Comparison of ENCODE assay signal across 9 cellular contexts in genomic region chr1:153958961-153959260, GRCh38. TPM values are rescaled to one million over a fixed set of nuclear protein-coding genes. Genes with fewer than 3 reads are reported as not detected.
A peak's percentile ranks its signal among the peaks of the same experiment; 100 is the strongest.
DNase-seq lines count a peak whose midpoint lies in the region; ATAC-seq, FAIRE-seq and TF ChIP-seq lines count a peak whose summit lies in the region.
"Had no signal": no experiment of that assay in that cellular context is flagged by ENCODE, and none has a peak within 500 bp of the region (broad histone marks: within the 10 kb centered on the region; RNA-seq: fewer than 3 reads in every experiment).

No MANE protein-coding gene starts in this region.

- no peaks in the 10 kb centered on the region for H3K27me3 ChIP-seq in HAP-1 (ENCODE audit: low read depth)
- H3K27me3 ChIP-seq in WERI-Rb-1 (ENCODE audit: insufficient read depth, low read depth, severe bottlenecking) = no peaks in the 10 kb centered on the region
- no peaks in the 10 kb centered on the region for H3K27me3 ChIP-seq in skeletal muscle tissue (ENCODE audit: control insufficient read depth in 3 of 3, insufficient read depth in 3 of 3, low read length in 3 of 3)

- H3K9me3 ChIP-seq in HAP-1 = no peaks in the 10 kb centered on the region
- H3K9me3 ChIP-seq in WERI-Rb-1 (ENCODE audit: severe bottlenecking) = no peaks in the 10 kb centered on the region
- no peaks in the 10 kb centered on the region for H3K9me3 ChIP-seq in skeletal muscle tissue (ENCODE audit: control insufficient read depth in 3 of 3, low read length in 3 of 3)

- FAIRE-seq in HTR-8/SVneo (lab: Jason Lieb, UNC) = no peak
- FAIRE-seq: bronchial epithelial cell had no signal

- H3K4me3 ChIP-seq in HAP-1 (peak overlapping the region; percentile 90), WERI-Rb-1 (ENCODE audit: low read depth, low read length) (no peak overlapping the region), fibroblast of the aortic adventitia (ENCODE audit: low read depth, low read length) (peak overlapping the region; percentile 37), skeletal muscle tissue (ENCODE audit: low read length in 3 of 3) (peak overlapping the region; percentile 50 to 66 (median 61))

- H3K4me1 ChIP-seq in HAP-1 (peaks cover 21% of the 10 kb centered on the region), skeletal muscle tissue (ENCODE audit: control insufficient read depth in 3 of 3, insufficient read depth in 3 of 3, low read length in 3 of 3) (peaks cover 70 to 86% (median 81%) of the 10 kb centered on the region in 3 donors)

- no peak for TF ChIP-seq CTCF in WERI-Rb-1 (IDR thresholded peaks at IDR 0.05; ENCODE audit: low read depth, low read length)
- no peak for TF ChIP-seq CTCF in fibroblast of the aortic adventitia (IDR thresholded peaks at IDR 0.05; ENCODE audit: insufficient read depth, low read length)

- H3K36me3 ChIP-seq in HAP-1 (replicated peaks) (peaks cover 30% of the 10 kb centered on the region), WERI-Rb-1 (peaks cover 54% of the 10 kb centered on the region), skeletal muscle tissue (ENCODE audit: control insufficient read depth in 3 of 3, insufficient read depth in 3 of 3, low read length in 3 of 3) (peaks cover 16 to 24% (median 18%) of the 10 kb centered on the region in 3 donors)

- in situ Hi-C loops in HAP-1 (cut with MboI; ENCODE audit: low sequenced_read_pairs) = no loop called here

- H3K9ac ChIP-seq in skeletal muscle tissue (ENCODE audit: low read depth in 1 of 3, low read length in 3 of 3) = peak overlapping the region in 1 of 3 donors; percentile 59

- DNase-seq in HAP-1 (ENCODE audit: low spot score in 2 of 2) = no peak
- DNase-seq in WERI-Rb-1 = no peak
- DNase-seq in fibroblast of the aortic adventitia (ENCODE audit: low read depth) = no peak
- DNase-seq in NCI-H82 (lab: John Stamatoyannopoulos, UW) = no peak
- DNase-seq in activated CD8-positive, alpha-beta memory T cell treated with anti-CD3 and anti-CD28 coated beads, Interleukin-2, amount 50 U/mL, for 4 hours = no peak
- DNase-seq in HTR-8/SVneo (ENCODE audit: insufficient read length, low spot score) = no peak

- no peak for ATAC-seq in HG02623 (IDR thresholded peaks at IDR 0.05; ENCODE audit: unreplicated experiment)

- peak overlapping the region; percentile 6; the same call in 1 of the 2 replicates for H3K27ac ChIP-seq in WERI-Rb-1
- peak overlapping the region; percentile 80 for H3K27ac ChIP-seq in skeletal muscle tissue (ENCODE audit: low read depth, low read length)

RNA-seq across cellular contexts. Expression of gene CRTC2, which starts 0.5 kb away (rescaled TPM):
- total RNA-seq in fibroblast of the aortic adventitia (ENCODE audit: low replicate concordance) (6.6 and 8.6 TPM in 2 replicates), skeletal muscle tissue (3.1 TPM)

RNA-seq across cellular contexts. Expression of gene SLC39A1, which starts 4.4 kb away (rescaled TPM):
- 74.1 and 85.9 TPM in 2 replicates for total RNA-seq in fibroblast of the aortic adventitia (ENCODE audit: low replicate concordance)
- total RNA-seq in skeletal muscle tissue = 40.2 TPM

RNA-seq across cellular contexts. Expression of gene CREB3L4, which starts 8.8 kb away (rescaled TPM):
- total RNA-seq in fibroblast of the aortic adventitia (ENCODE audit: low replicate concordance) = 3.3 and 5.9 TPM in 2 replicates
- 8.9 TPM for total RNA-seq in skeletal muscle tissue

RNA-seq across cellular contexts. Expression of gene DENND4B, which starts 12.4 kb away (rescaled TPM):
- total RNA-seq in fibroblast of the aortic adventitia (ENCODE audit: low replicate concordance) (14.9 and 23.2 TPM in 2 replicates), skeletal muscle tissue (9.9 TPM)

RNA-seq across cellular contexts. Expression of gene JTB, which starts 18.6 kb away (rescaled TPM):
- 73.9 and 132 TPM in 2 replicates for total RNA-seq in fibroblast of the aortic adventitia (ENCODE audit: low replicate concordance)
- total RNA-seq in skeletal muscle tissue = 87.2 TPM
